In the genomic region with DNA sequence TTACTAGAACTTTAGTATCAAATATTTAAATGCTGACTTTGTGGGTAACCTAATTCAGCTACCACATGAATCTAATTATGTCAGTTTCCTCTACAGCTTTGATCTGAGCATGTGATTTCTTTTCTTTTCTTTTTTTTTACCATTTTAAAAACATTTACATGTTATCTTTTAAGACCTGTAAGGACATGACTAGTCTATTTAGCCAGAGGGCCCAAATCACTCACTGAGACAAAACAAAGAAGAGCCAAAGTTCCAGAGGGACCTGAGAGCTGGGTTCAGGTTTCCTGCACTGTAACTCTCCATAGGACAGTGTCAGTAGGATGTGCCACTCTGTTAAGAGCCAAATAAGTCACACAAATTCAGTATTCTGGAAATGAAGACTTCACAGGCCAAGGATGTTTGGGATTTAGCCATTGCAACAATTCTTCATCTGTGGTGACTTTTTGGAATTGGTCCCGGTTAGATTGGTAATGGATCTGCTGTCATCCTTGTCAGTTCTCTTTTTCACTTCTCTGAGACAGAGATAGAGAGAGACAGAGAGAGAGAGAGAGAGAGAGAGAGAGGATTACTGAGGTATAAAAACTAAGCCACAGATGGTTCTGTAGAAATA, we compare ENCODE assay signal across 1 cellular context.
TF ChIP-seq lines count a peak whose summit lies in the region.

No MANE protein-coding gene starts in this region.

TF ChIP-seq in HepG2, 621 proteins besides CTCF, POLR2A, EP300 and RAD21 (continued from another document):
- TF ChIP-seq, protein P1, sequence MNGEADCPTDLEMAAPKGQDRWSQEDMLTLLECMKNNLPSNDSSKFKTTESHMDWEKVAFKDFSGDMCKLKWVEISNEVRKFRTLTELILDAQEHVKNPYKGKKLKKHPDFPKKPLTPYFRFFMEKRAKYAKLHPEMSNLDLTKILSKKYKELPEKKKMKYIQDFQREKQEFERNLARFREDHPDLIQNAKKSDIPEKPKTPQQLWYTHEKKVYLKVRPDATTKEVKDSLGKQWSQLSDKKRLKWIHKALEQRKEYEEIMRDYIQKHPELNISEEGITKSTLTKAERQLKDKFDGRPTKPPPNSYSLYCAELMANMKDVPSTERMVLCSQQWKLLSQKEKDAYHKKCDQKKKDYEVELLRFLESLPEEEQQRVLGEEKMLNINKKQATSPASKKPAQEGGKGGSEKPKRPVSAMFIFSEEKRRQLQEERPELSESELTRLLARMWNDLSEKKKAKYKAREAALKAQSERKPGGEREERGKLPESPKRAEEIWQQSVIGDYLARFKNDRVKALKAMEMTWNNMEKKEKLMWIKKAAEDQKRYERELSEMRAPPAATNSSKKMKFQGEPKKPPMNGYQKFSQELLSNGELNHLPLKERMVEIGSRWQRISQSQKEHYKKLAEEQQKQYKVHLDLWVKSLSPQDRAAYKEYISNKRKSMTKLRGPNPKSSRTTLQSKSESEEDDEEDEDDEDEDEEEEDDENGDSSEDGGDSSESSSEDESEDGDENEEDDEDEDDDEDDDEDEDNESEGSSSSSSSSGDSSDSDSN (CRISPR knock-in tag; IDR thresholded peaks at IDR 0.05), result no peak
- TF ChIP-seq JUND (CRISPR knock-in tag; IDR thresholded peaks at IDR 0.05) (no peak), ZNF33B (CRISPR knock-in tag; IDR thresholded peaks at IDR 0.05) (no peak), U2AF1 (optimal IDR thresholded peaks at IDR 0.05; ENCODE audit: low read depth, low read length) (no peak), ZSCAN20 (CRISPR knock-in tag; IDR thresholded peaks at IDR 0.05; ENCODE audit: borderline replicate concordance) (no peak), MYC (CRISPR knock-in tag; IDR thresholded peaks at IDR 0.05; ENCODE audit: borderline replicate concordance) (no peak), ZNF788 (CRISPR knock-in tag; IDR thresholded peaks at IDR 0.05; ENCODE audit: borderline replicate concordance) (no peak), AGO2 (optimal IDR thresholded peaks at IDR 0.05; ENCODE audit: low read depth, low read length) (no peak), SIN3A (IDR thresholded peaks at IDR 0.05; ENCODE audit: borderline replicate concordance, low read depth, low read length) (no peak), XRCC5 (optimal IDR thresholded peaks at IDR 0.05; ENCODE audit: low read length) (no peak)
- TF ChIP-seq, protein P2, sequence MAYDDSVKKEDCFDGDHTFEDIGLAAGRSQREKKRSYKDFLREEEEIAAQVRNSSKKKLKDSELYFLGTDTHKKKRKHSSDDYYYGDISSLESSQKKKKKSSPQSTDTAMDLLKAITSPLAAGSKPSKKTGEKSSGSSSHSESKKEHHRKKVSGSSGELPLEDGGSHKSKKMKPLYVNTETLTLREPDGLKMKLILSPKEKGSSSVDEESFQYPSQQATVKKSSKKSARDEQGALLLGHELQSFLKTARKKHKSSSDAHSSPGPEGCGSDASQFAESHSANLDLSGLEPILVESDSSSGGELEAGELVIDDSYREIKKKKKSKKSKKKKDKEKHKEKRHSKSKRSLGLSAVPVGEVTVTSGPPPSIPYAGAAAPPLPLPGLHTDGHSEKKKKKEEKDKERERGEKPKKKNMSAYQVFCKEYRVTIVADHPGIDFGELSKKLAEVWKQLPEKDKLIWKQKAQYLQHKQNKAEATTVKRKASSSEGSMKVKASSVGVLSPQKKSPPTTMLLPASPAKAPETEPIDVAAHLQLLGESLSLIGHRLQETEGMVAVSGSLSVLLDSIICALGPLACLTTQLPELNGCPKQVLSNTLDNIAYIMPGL (CRISPR knock-in tag; IDR thresholded peaks at IDR 0.05; ENCODE audit: borderline replicate concordance in 1 of 2, low read depth in 1 of 2), result no peak
